1 cellular context compared by ENCODE assay signal in genomic region chr19:33036370-33037167, GRCh38. TPM values are rescaled to one million over a fixed set of nuclear protein-coding genes. Genes with fewer than 3 reads are reported as not detected.
"Had no signal": no experiment of that assay in that cellular context is flagged by ENCODE, and none has a peak within 500 bp of the region (broad histone marks: within the 10 kb centered on the region; RNA-seq: fewer than 3 reads in every experiment).

No MANE protein-coding gene starts in this region.

RNA-seq across cellular contexts. Expression of gene RHPN2, which starts 28.1 kb away (rescaled TPM):
- total RNA-seq: T-helper 17 cell had no signal
